12 cellular contexts compared by ENCODE assay signal in genomic region chr11:12187399-12187798, GRCh38.
DNase-seq lines count a peak whose midpoint lies in the region; ATAC-seq lines count a peak whose summit lies in the region.
"Had no signal": no experiment of that assay in that cellular context is flagged by ENCODE, and none has a peak within 500 bp of the region (broad histone marks: within the 10 kb centered on the region; RNA-seq: fewer than 3 reads in every experiment).

No MANE protein-coding gene starts in this region.

- H3K27ac ChIP-seq in GM23248, result no peak overlapping the region

- peak; percentile 26 for ATAC-seq in effector memory CD8-positive, alpha-beta T cell (replicated peaks)
- ATAC-seq in stimulated activated effector memory CD8-positive, alpha-beta T cell treated with anti-CD3 and anti-CD28 coated beads, Interleukin-12 subunit alpha, Interleukin-12 subunit beta, amount 100 ng/mL, for 72 hours, result peak; percentile 71

- peaks cover 61% of the 10 kb centered on the region for H3K4me1 Mint-ChIP-seq in T-helper 1 cell treated with Interleukin-12 subunit alpha and Interleukin-12 subunit beta and Interleukin-4 antibody, amounts not matched to agents 30 μg/mL and 1 μg/mL, for 36 hours (ENCODE audit: low read depth)
- peaks cover 11 to 14% of the 10 kb centered on the region in 2 donors for H3K4me1 Mint-ChIP-seq in effector memory CD8-positive, alpha-beta T cell (ENCODE audit: low read depth in 2 of 2)
- H3K4me1 Mint-ChIP-seq in stimulated activated effector memory CD8-positive, alpha-beta T cell treated with anti-CD3 and anti-CD28 coated beads, Interleukin-12 subunit alpha, Interleukin-12 subunit beta, amount 100 ng/mL, for 72 hours, result peaks cover 68% of the 10 kb centered on the region

- peak overlapping the region; percentile 6 for H3K4me3 Mint-ChIP-seq in T-helper 1 cell treated with Interleukin-12 subunit alpha and Interleukin-12 subunit beta and Interleukin-4 antibody, amounts not matched to agents 30 μg/mL and 1 μg/mL, for 36 hours
- H3K4me3 Mint-ChIP-seq in effector memory CD8-positive, alpha-beta T cell, result no peak overlapping the region
- H3K4me3 Mint-ChIP-seq in stimulated activated effector memory CD8-positive, alpha-beta T cell treated with anti-CD3 and anti-CD28 coated beads, Interleukin-12 subunit alpha, Interleukin-12 subunit beta, amount 100 ng/mL, for 72 hours, result peak overlapping the region; percentile 32
- H3K4me3 Mint-ChIP-seq: B cell had no signal

- H3K9me2 ChIP-seq in GM23248 (ENCODE audit: insufficient read depth), result no peaks in the 10 kb centered on the region

- no peak overlapping the region for H3K4me2 ChIP-seq in GM23248 (ENCODE audit: unreplicated experiment)

- H4K20me1 ChIP-seq in GM23248 (ENCODE audit: insufficient read depth), result no peaks in the 10 kb centered on the region

- H3K4me3 ChIP-seq in GM23248, result no peak overlapping the region
- H3K4me3 ChIP-seq: HAP-1 had no signal

- WGBS in GM23248 (ENCODE audit: low coverage in 1 of 2, low lambda C conversion rate in 2 of 2, missing lambda C conversion rate in 2 of 2), 2 experiments, result 95 to 96% methylated on average over 8 of the region's 8 CpGs

- peak overlapping the region; percentile 79 for H3K27ac Mint-ChIP-seq in T-helper 1 cell treated with Interleukin-12 subunit alpha and Interleukin-12 subunit beta and Interleukin-4 antibody, amounts not matched to agents 30 μg/mL and 1 μg/mL, for 36 hours
- H3K27ac Mint-ChIP-seq in effector memory CD8-positive, alpha-beta T cell, result peak overlapping the region in 1 of 2 donors; percentile 45
- peak overlapping the region; percentile 90 for H3K27ac Mint-ChIP-seq in stimulated activated effector memory CD8-positive, alpha-beta T cell treated with anti-CD3 and anti-CD28 coated beads, Interleukin-12 subunit alpha, Interleukin-12 subunit beta, amount 100 ng/mL, for 72 hours
- H3K27ac Mint-ChIP-seq: B cell had no signal

- in situ Hi-C loops in GM23248 (cut with MboI), result no loop called here

- peaks cover 75% of the 10 kb centered on the region for H3K79me2 ChIP-seq in GM23248 (ENCODE audit: insufficient read depth)

- DNase-seq in activated effector memory CD4-positive, alpha-beta T cell treated with anti-CD3 and anti-CD28 coated beads, Interleukin-2, amount 50 U/mL, for 16 hours, result peak; percentile 81
- no peak for DNase-seq in activated effector memory CD4-positive, alpha-beta T cell treated with Interleukin-2 at 50 U/mL for 16 hours
- no peak for DNase-seq in effector memory CD8-positive, alpha-beta T cell
- DNase-seq in stimulated activated effector memory CD8-positive, alpha-beta T cell treated with anti-CD3 and anti-CD28 coated beads, Interleukin-12 subunit alpha, Interleukin-12 subunit beta, amount 100 ng/mL, for 72 hours (ENCODE audit: low spot score in 2 of 2), result no peak
- DNase-seq in midbrain (lab: John Stamatoyannopoulos, UW) (no peak), GM23248 (no peak), NCI-H345 treated with DMSO at 0.1 percent for 48 hours (lab: John Stamatoyannopoulos, UW; ENCODE audit: unreplicated experiment) (no peak)
- DNase-seq: activated CD4-positive, CD25-positive, alpha-beta regulatory T cell treated with anti-CD3 and anti-CD28 coated beads, Interleukin-2, amount 50 U/mL, for 72 hours; occipital lobe had no signal

- no peaks in the 10 kb centered on the region for H3K27me3 Mint-ChIP-seq in T-helper 1 cell treated with Interleukin-12 subunit alpha and Interleukin-12 subunit beta and Interleukin-4 antibody, amounts not matched to agents 30 μg/mL and 1 μg/mL, for 36 hours (ENCODE audit: low read depth)
- no peaks in the 10 kb centered on the region for H3K27me3 Mint-ChIP-seq in effector memory CD8-positive, alpha-beta T cell

- H3K9me3 ChIP-seq in GM23248 (ENCODE audit: low read depth), result no peaks in the 10 kb centered on the region
- H3K9me3 ChIP-seq: HAP-1 had no signal

- no peak overlapping the region for H2AFZ ChIP-seq in GM23248

- H3F3A ChIP-seq in GM23248 (ENCODE audit: insufficient read depth), result peaks cover 32% of the 10 kb centered on the region

- peaks cover 20% of the 10 kb centered on the region for H3K36me3 Mint-ChIP-seq in T-helper 1 cell treated with Interleukin-12 subunit alpha and Interleukin-12 subunit beta and Interleukin-4 antibody, amounts not matched to agents 30 μg/mL and 1 μg/mL, for 36 hours (ENCODE audit: low read depth)
- no peaks in the 10 kb centered on the region for H3K36me3 Mint-ChIP-seq in effector memory CD8-positive, alpha-beta T cell (ENCODE audit: insufficient read depth)
- H3K36me3 Mint-ChIP-seq in stimulated activated effector memory CD8-positive, alpha-beta T cell treated with anti-CD3 and anti-CD28 coated beads, Interleukin-12 subunit alpha, Interleukin-12 subunit beta, amount 100 ng/mL, for 72 hours, result peaks cover 7% of the 10 kb centered on the region

- peaks cover 4% of the 10 kb centered on the region for H3K36me3 ChIP-seq in GM23248 (ENCODE audit: low read depth)
- H3K36me3 ChIP-seq: HAP-1 had no signal

- H3K9ac ChIP-seq in GM23248, result no peak overlapping the region

- no peaks in the 10 kb centered on the region for H3K9me3 Mint-ChIP-seq in T-helper 1 cell treated with Interleukin-12 subunit alpha and Interleukin-12 subunit beta and Interleukin-4 antibody, amounts not matched to agents 30 μg/mL and 1 μg/mL, for 36 hours
- H3K9me3 Mint-ChIP-seq in effector memory CD8-positive, alpha-beta T cell, result no peaks in the 10 kb centered on the region
- no peaks in the 10 kb centered on the region for H3K9me3 Mint-ChIP-seq in stimulated activated effector memory CD8-positive, alpha-beta T cell treated with anti-CD3 and anti-CD28 coated beads, Interleukin-12 subunit alpha, Interleukin-12 subunit beta, amount 100 ng/mL, for 72 hours

- H3K4me1 ChIP-seq in GM23248 (ENCODE audit: insufficient read depth), result peaks cover 22% of the 10 kb centered on the region

- H3K27me3 ChIP-seq in GM23248 (replicated peaks; ENCODE audit: insufficient read depth), result no peaks in the 10 kb centered on the region

Comparison
In these comparisons a context has a peak if more than half of its experiments do, and no peak if none do; other contexts are left out.
1. H3K4me3 Mint-ChIP-seq: peak in T-helper 1 cell treated with Interleukin-12 subunit alpha and Interleukin-12 subunit beta and Interleukin-4 antibody, amounts not matched to agents 30 μg/mL and 1 μg/mL, for 36 hours (single experiment) and stimulated activated effector memory CD8-positive, alpha-beta T cell treated with anti-CD3 and anti-CD28 coated beads, Interleukin-12 subunit alpha, Interleukin-12 subunit beta, amount 100 ng/mL, for 72 hours (single experiment); none in effector memory CD8-positive, alpha-beta T cell (0 of 2).